In genomic region chr2:85318222-85319182, GRCh38 we compare ENCODE assay signal across 9 cellular contexts. TPM values are rescaled to one million over a fixed set of nuclear protein-coding genes. Genes with fewer than 3 reads are reported as not detected.
DNase-seq lines count a peak whose midpoint lies in the region; ATAC-seq and TF ChIP-seq lines count a peak whose summit lies in the region.
"Had no signal": no experiment of that assay in that cellular context is flagged by ENCODE, and none has a peak within 500 bp of the region (broad histone marks: within the 10 kb centered on the region; RNA-seq: fewer than 3 reads in every experiment).

No MANE protein-coding gene starts in this region.

- in situ Hi-C loops in Panc1 (cut with HindIII; ENCODE audit: low pct_unique_long_range_greater_than_20kb, low sequenced_read_pairs) = no loop called here

- TF ChIP-seq CTCF in Panc1 (IDR thresholded peaks at IDR 0.05) = no peak

- intact Hi-C loops in Panc1 (cut with micrococcal nuclease; ENCODE audit: unreplicated experiment) = no loop called here

- peaks cover 69% of the 10 kb centered on the region for H3K36me3 Mint-ChIP-seq in stimulated activated memory B cell treated with anti-CD40 and anti-IgM and Interleukin-4, amounts not matched to agents 10 μg/mL and 1 μg/mL and 100 μg/mL, for 72 hours

- H3K36me3 ChIP-seq in Panc1 (ENCODE audit: control insufficient read depth, insufficient read depth, low read length) = peaks cover 15% of the 10 kb centered on the region

- peak; percentile 72 for DNase-seq in activated CD8-positive, alpha-beta memory T cell treated with anti-CD3 and anti-CD28 coated beads for 24 hours
- no peak for DNase-seq in activated CD8-positive, alpha-beta memory T cell treated with anti-CD3 and anti-CD28 coated beads, Interleukin-2, amount 50 U/mL, for 48 hours
- DNase-seq in Panc1 (ENCODE audit: low read depth, low spot score) (no peak), fibroblast of gingiva (ENCODE audit: low read depth) (peak; percentile 94), NCI-H1417 treated with DMSO at 0.1 percent for 48 hours (lab: John Stamatoyannopoulos, UW) (no peak)
- DNase-seq: DMS79 treated with DMSO at 0.1 percent for 48 hours had no signal

- no peaks in the 10 kb centered on the region for H3K27me3 ChIP-seq in Panc1 (ENCODE audit: control insufficient read depth, insufficient read depth, low read length)

- peak; percentile 31; the same call in 1 of the 2 replicates for ATAC-seq in Panc1
- ATAC-seq in stimulated activated memory B cell treated with anti-CD40 and anti-IgM and Interleukin-4, amounts not matched to agents 10 μg/mL and 1 μg/mL and 100 μg/mL, for 72 hours = peak; percentile 80
- ATAC-seq in GM18861 (IDR thresholded peaks at IDR 0.05; ENCODE audit: unreplicated experiment) = no peak
- ATAC-seq in HG02981 (IDR thresholded peaks at IDR 0.05; ENCODE audit: unreplicated experiment) = no peak

- H3K27ac ChIP-seq in Panc1 (ENCODE audit: low read length) = no peak overlapping the region

- no peaks in the 10 kb centered on the region for H3K9me3 ChIP-seq in Panc1 (ENCODE audit: control insufficient read depth, insufficient read depth, low read depth, low read length)

- no peak overlapping the region for H3K4me3 Mint-ChIP-seq in stimulated activated memory B cell treated with anti-CD40 and anti-IgM and Interleukin-4, amounts not matched to agents 10 μg/mL and 1 μg/mL and 100 μg/mL, for 72 hours

- CTCF ChIA-PET in Panc1 (lab: Charles Lee) = no interaction called here

- no peak overlapping the region for H3K4me3 ChIP-seq in Panc1 (ENCODE audit: low read depth in 2 of 2, low read length in 2 of 2)

- POLR2A ChIA-PET in Panc1 (lab: Charles Lee) = interaction anchor here (0.6 kb wide), 1 partner anchor 273 kb away, joined by 4 read pairs; no protein-coding TSS in a partner anchor

- H3K9me3 Mint-ChIP-seq in stimulated activated memory B cell treated with anti-CD40 and anti-IgM and Interleukin-4, amounts not matched to agents 10 μg/mL and 1 μg/mL and 100 μg/mL, for 72 hours = no peaks in the 10 kb centered on the region

- no peaks in the 10 kb centered on the region for H3K27me3 Mint-ChIP-seq in stimulated activated memory B cell treated with anti-CD40 and anti-IgM and Interleukin-4, amounts not matched to agents 10 μg/mL and 1 μg/mL and 100 μg/mL, for 72 hours

- no TSS peak for BruUV-seq in Panc1 (replicated peaks; lab: Mats Ljungman, UMichigan)

- no peak overlapping the region for H3K27ac Mint-ChIP-seq in stimulated activated memory B cell treated with anti-CD40 and anti-IgM and Interleukin-4, amounts not matched to agents 10 μg/mL and 1 μg/mL and 100 μg/mL, for 72 hours

- peaks cover 62% of the 10 kb centered on the region for H3K4me1 Mint-ChIP-seq in stimulated activated memory B cell treated with anti-CD40 and anti-IgM and Interleukin-4, amounts not matched to agents 10 μg/mL and 1 μg/mL and 100 μg/mL, for 72 hours

- H3K4me1 ChIP-seq in Panc1 (ENCODE audit: control insufficient read depth, insufficient read depth, low read length) = no peaks in the 10 kb centered on the region

RNA-seq across cellular contexts. Expression of gene TGOLN2, which starts 9.3 kb away (rescaled TPM):
- 178 TPM for total RNA-seq in Panc1 (2021; ENCODE audit: unreplicated experiment)
- 128 TPM for polyA plus RNA-seq in Panc1 (2012; ENCODE audit: insufficient read length)

RNA-seq across cellular contexts. Expression of gene RETSAT, which starts 35.8 kb away (rescaled TPM):
- total RNA-seq in Panc1 (2021; ENCODE audit: unreplicated experiment) = 50.9 TPM
- 45.0 TPM for polyA plus RNA-seq in Panc1 (2012; ENCODE audit: insufficient read length)

RNA-seq across cellular contexts. Expression of gene ELMOD3, which starts 36.1 kb away (rescaled TPM):
- total RNA-seq in Panc1 (2021; ENCODE audit: unreplicated experiment) = 14.8 TPM
- polyA plus RNA-seq in Panc1 (2012; ENCODE audit: insufficient read length) = 18.8 TPM

Comparison
In these comparisons a context has a peak if more than half of its experiments do, and no peak if none do; other contexts are left out.
1. DNase-seq: peak in activated CD8-positive, alpha-beta memory T cell treated with anti-CD3 and anti-CD28 coated beads for 24 hours (single experiment) and fibroblast of gingiva (single experiment); none in activated CD8-positive, alpha-beta memory T cell treated with anti-CD3 and anti-CD28 coated beads, Interleukin-2, amount 50 U/mL, for 48 hours (single experiment), Panc1 (single experiment) and NCI-H1417 treated with DMSO at 0.1 percent for 48 hours (single experiment).
2. ATAC-seq: peak in Panc1 (single experiment) and stimulated activated memory B cell treated with anti-CD40 and anti-IgM and Interleukin-4, amounts not matched to agents 10 μg/mL and 1 μg/mL and 100 μg/mL, for 72 hours (single experiment); none in GM18861 (single experiment) and HG02981 (single experiment).